ENCODE assay signal across 8 cellular contexts in the genomic region with DNA sequence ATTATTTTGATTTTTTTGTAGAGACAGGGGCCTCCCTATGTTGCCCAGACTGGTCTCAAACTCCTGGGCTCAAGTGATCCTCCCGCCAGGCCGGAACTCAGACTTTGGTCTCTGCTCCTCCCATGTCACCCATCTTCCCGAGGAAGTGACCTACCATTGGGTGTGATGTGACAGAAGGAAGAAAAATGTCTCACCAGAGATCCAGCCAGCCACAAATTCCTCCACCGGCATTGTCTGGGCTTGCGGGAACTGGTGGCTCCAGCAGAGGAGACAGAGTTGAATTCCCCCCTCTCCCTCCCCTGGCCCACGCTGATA. TPM values are rescaled to one million over a fixed set of nuclear protein-coding genes. Genes with fewer than 3 reads are reported as not detected.
A peak's percentile ranks its signal among the peaks of the same experiment; 100 is the strongest.
DNase-seq lines count a peak whose midpoint lies in the region; ATAC-seq and TF ChIP-seq lines count a peak whose summit lies in the region.

No MANE protein-coding gene starts in this region.

- no peaks in the 10 kb centered on the region for H3K36me3 Mint-ChIP-seq in osteocyte (ENCODE audit: unreplicated experiment)

- no peaks in the 10 kb centered on the region for H3K27me3 ChIP-seq in GM06990 (replicated peaks; ENCODE audit: control insufficient read depth, insufficient read depth, low read length)

- H3K27ac Mint-ChIP-seq in osteocyte (ENCODE audit: unreplicated experiment): peak overlapping the region; percentile 99

- TF ChIP-seq CTCF in GM06990 (IDR thresholded peaks at IDR 0.05; ENCODE audit: insufficient read depth, low read length, poor library complexity, severe bottlenecking) (no peak), osteocyte (IDR thresholded peaks at IDR 0.05) (no peak)

- H3K36me3 ChIP-seq in GM06990 (ENCODE audit: control insufficient read depth, insufficient read depth, low read length): peaks cover 10% of the 10 kb centered on the region

- peak overlapping the region; percentile 76 for H3K4me3 ChIP-seq in GM06990 (replicated peaks; ENCODE audit: low read depth, low read length)

- no peak for DNase-seq in GM06990 (ENCODE audit: extremely low read depth, insufficient read length)
- no peak for DNase-seq in osteocyte (ENCODE audit: extremely low spot score, unreplicated experiment)
- no peak for DNase-seq in NCI-H1105 (lab: John Stamatoyannopoulos, UW)
- no peak for DNase-seq in COR-L47 (lab: John Stamatoyannopoulos, UW)
- no peak for DNase-seq in NCI-H1048 (lab: John Stamatoyannopoulos, UW)

- ATAC-seq in HG02623 (IDR thresholded peaks at IDR 0.05; ENCODE audit: unreplicated experiment) (peak; percentile 5), SK-N-SH treated with all-trans-retinoic acid at 6 μM for 48 hours (peak; percentile 13), esophagus mucosa (peak; percentile 16)

- no peaks in the 10 kb centered on the region for H3K9me3 Mint-ChIP-seq in osteocyte (ENCODE audit: unreplicated experiment)

- H3K4me3 Mint-ChIP-seq in osteocyte (ENCODE audit: unreplicated experiment): peak overlapping the region; percentile 70

- H3K27me3 Mint-ChIP-seq in osteocyte (ENCODE audit: unreplicated experiment): no peaks in the 10 kb centered on the region

- H3K4me1 Mint-ChIP-seq in osteocyte (ENCODE audit: unreplicated experiment): peaks cover 46% of the 10 kb centered on the region

TF ChIP-seq in SK-N-SH treated with all-trans-retinoic acid at 6 μM for 48 hours, 23 proteins besides CTCF, POLR2A, EP300 and RAD21:
- TF ChIP-seq ZNF70 (CRISPR knock-in tag; IDR thresholded peaks at IDR 0.05) (no peak), PPARA (CRISPR knock-in tag; IDR thresholded peaks at IDR 0.05; ENCODE audit: borderline replicate concordance) (no peak), ZC3H10 (CRISPR knock-in tag; IDR thresholded peaks at IDR 0.05) (no peak), BACH2 (CRISPR knock-in tag; IDR thresholded peaks at IDR 0.05; ENCODE audit: borderline replicate concordance) (no peak), ZFP30 (CRISPR knock-in tag; IDR thresholded peaks at IDR 0.05) (no peak), SNAI2 (CRISPR knock-in tag; IDR thresholded peaks at IDR 0.05) (no peak), TCF4 (CRISPR knock-in tag; IDR thresholded peaks at IDR 0.05; ENCODE audit: borderline replicate concordance) (no peak), TSHZ2 (CRISPR knock-in tag; IDR thresholded peaks at IDR 0.05) (no peak), GLIS3 (CRISPR knock-in tag; IDR thresholded peaks at IDR 0.05) (no peak), ESRRG (CRISPR knock-in tag; IDR thresholded peaks at IDR 0.05) (no peak), OSR1 (CRISPR knock-in tag; IDR thresholded peaks at IDR 0.05) (no peak), ZFP3 (CRISPR knock-in tag; IDR thresholded peaks at IDR 0.05) (no peak), ISL1 (CRISPR knock-in tag; IDR thresholded peaks at IDR 0.05) (no peak), ZNF8 (CRISPR knock-in tag; IDR thresholded peaks at IDR 0.05) (no peak), TOX (CRISPR knock-in tag; IDR thresholded peaks at IDR 0.05; ENCODE audit: borderline replicate concordance) (no peak), ARNTL (CRISPR knock-in tag; IDR thresholded peaks at IDR 0.05; ENCODE audit: borderline replicate concordance, low read depth) (no peak), PATZ1 (CRISPR knock-in tag; IDR thresholded peaks at IDR 0.05; ENCODE audit: borderline replicate concordance) (no peak; the same call in 1 of the 2 replicates), CREB5 (CRISPR knock-in tag; IDR thresholded peaks at IDR 0.05; ENCODE audit: low read depth) (no peak)

RNA-seq across cellular contexts. Expression of gene SLC25A45, which starts 0.8 kb away (rescaled TPM):
- total RNA-seq in esophagus mucosa (3.4 TPM), osteocyte (9.9 and 10.8 TPM in 2 replicates)

RNA-seq across cellular contexts. Expression of gene FRMD8, which starts 4.8 kb away (rescaled TPM):
- total RNA-seq in esophagus mucosa (37.1 TPM), osteocyte (62.8 and 65.8 TPM in 2 replicates)

RNA-seq across cellular contexts. Expression of gene TIGD3, which starts 27.1 kb away (rescaled TPM):
- total RNA-seq in esophagus mucosa (0.16 TPM), osteocyte (0.16 and 0.24 TPM in 2 replicates)

RNA-seq across cellular contexts. Expression of gene NEAT1, which starts 40.9 kb away (rescaled TPM):
- total RNA-seq in esophagus mucosa: 389 TPM
- total RNA-seq in osteocyte: 300 and 534 TPM in 2 replicates

RNA-seq across cellular contexts. Expression of gene DPF2, which starts 48.0 kb away (rescaled TPM):
- total RNA-seq in esophagus mucosa: 30.4 TPM
- total RNA-seq in osteocyte: 57.7 and 74.9 TPM in 2 replicates
